22 cellular contexts compared by ENCODE assay signal in the genomic region with DNA sequence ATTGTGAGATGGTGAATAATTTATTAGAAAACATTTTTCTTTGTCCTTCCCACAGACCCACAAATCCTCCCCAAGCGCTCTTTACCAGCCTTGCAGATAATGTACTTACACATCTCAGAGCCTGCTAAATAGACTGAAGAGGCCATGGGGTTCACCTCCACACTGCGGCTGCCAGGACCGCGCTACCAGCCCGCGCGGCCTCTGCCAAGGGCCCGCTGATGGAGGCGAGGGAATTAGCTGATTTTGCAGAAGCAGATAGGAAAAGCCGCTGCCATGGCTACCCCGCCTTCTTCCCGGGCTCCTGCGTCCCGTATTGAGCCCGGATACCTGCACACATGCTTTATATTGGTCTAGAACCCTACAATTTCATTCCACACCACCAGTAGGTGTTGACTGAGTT.
DNase-seq lines count a peak whose midpoint lies in the region; TF ChIP-seq lines count a peak whose summit lies in the region.
"Had no signal": no experiment of that assay in that cellular context is flagged by ENCODE, and none has a peak within 500 bp of the region (broad histone marks: within the 10 kb centered on the region; RNA-seq: fewer than 3 reads in every experiment).

No MANE protein-coding gene starts in this region.

- no peaks in the 10 kb centered on the region for H4K20me1 ChIP-seq in smooth muscle cell (ENCODE audit: low read depth)

- H3K9ac ChIP-seq in iPS-20b (ENCODE audit: low read depth, low read length) (peak overlapping the region; percentile 7; the same call in 1 of the 2 replicates), smooth muscle cell (ENCODE audit: low read depth) (no peak overlapping the region)

- H2AFZ ChIP-seq in smooth muscle cell (ENCODE audit: low read depth), result no peak overlapping the region
- H2AFZ ChIP-seq: PC-9 had no signal

- WGBS in smooth muscle cell (ENCODE audit: low lambda C conversion rate), result 57% methylated on average over 15 of the region's 15 CpGs
- WGBS in adrenal gland, 4 donors, result 21 to 35% (median 28%) methylated on average over 14 to 15 of the region's 15 CpGs

- H3K4me1 Mint-ChIP-seq in mesothelial cell of epicardium, result no peaks in the 10 kb centered on the region
- H3K4me1 Mint-ChIP-seq: stimulated activated naive CD8-positive, alpha-beta T cell treated with anti-CD3 and anti-CD28 coated beads, Interleukin-15, amount 100 ng/mL, for 72 hours had no signal

- in situ Hi-C loops in brain microvascular endothelial cell (cut with HindIII; ENCODE audit: low pct_ligation_motif_present, low sequenced_read_pairs), result no loop called here

- H3K36me3 ChIP-seq in brain microvascular endothelial cell (replicated peaks) (no peaks in the 10 kb centered on the region), iPS-20b (ENCODE audit: insufficient read depth, low read depth, low read length) (no peaks in the 10 kb centered on the region), smooth muscle cell (ENCODE audit: low read depth) (no peaks in the 10 kb centered on the region), adrenal gland (replicated peaks in 1 of 2) (no peaks in the 10 kb centered on the region)
- H3K36me3 ChIP-seq: BE2C, ovary, SJSA1, upper lobe of right lung had no signal

- H3K27me3 ChIP-seq in brain microvascular endothelial cell (replicated peaks) (peaks cover 27% of the 10 kb centered on the region), iPS-20b (ENCODE audit: insufficient read depth, low read length) (peaks cover 68% of the 10 kb centered on the region), smooth muscle cell (ENCODE audit: low read depth) (peaks cover 64% of the 10 kb centered on the region), adrenal gland (peaks cover 30% of the 10 kb centered on the region)
- H3K27me3 ChIP-seq: ovary had no signal

- H3K79me2 ChIP-seq in smooth muscle cell (ENCODE audit: low read depth), result no peaks in the 10 kb centered on the region

- peak; percentile 22 to 57 for DNase-seq in NCI-H524 (lab: John Stamatoyannopoulos, UW)
- no peak for DNase-seq in NCI-H524 treated with DMSO at 0.1 percent for 48 hours (lab: John Stamatoyannopoulos, UW)
- DNase-seq in brain microvascular endothelial cell, result no peak
- no peak for DNase-seq in smooth muscle cell (lab: John Stamatoyannopoulos, UW; ENCODE audit: unreplicated experiment)
- no peak for DNase-seq in DMS153 treated with DMSO at 0.1 percent for 48 hours (lab: John Stamatoyannopoulos, UW; ENCODE audit: unreplicated experiment)
- DNase-seq in mesothelial cell of epicardium (ENCODE audit: low spot score in 2 of 2, unreplicated experiment in 2 of 2), result no peak
- no peak for DNase-seq in adrenal gland
- DNase-seq: activated CD4-positive, CD25-positive, alpha-beta regulatory T cell; activated CD8-positive, alpha-beta T cell treated with anti-CD3 and anti-CD28 coated beads for 36 hours; activated naive CD4-positive, alpha-beta T cell treated with Interleukin-2 at 50 U/mL for 16 hours; activated T-cell treated with anti-CD3 and anti-CD28 coated beads, Interleukin-2, amount 50 U/mL, for 1 hour; aorta; BE2C; Calu3; IMR-90; NCI-H1436; ovary; PC-9; stimulated activated naive CD8-positive, alpha-beta T cell treated with anti-CD3 and anti-CD28 coated beads, Interleukin-15, amount 100 ng/mL, for 72 hours; upper lobe of right lung had no signal

- TF ChIP-seq CTCF in brain microvascular endothelial cell (IDR thresholded peaks at IDR 0.05; ENCODE audit: low read depth, low read length, missing control alignments), result no peak
- TF ChIP-seq CTCF in smooth muscle cell (IDR thresholded peaks at IDR 0.05; ENCODE audit: borderline replicate concordance, insufficient read depth, poor library complexity, severe bottlenecking), result no peak
- TF ChIP-seq CTCF in mesothelial cell of epicardium (IDR thresholded peaks at IDR 0.05; ENCODE audit: unreplicated experiment), result no peak
- TF ChIP-seq CTCF in adrenal gland (IDR thresholded peaks at IDR 0.05), result no peak

- H3K9me3 Mint-ChIP-seq in mesothelial cell of epicardium, result peaks cover 7% of the 10 kb centered on the region

- H3K4me3 Mint-ChIP-seq in mesothelial cell of epicardium, result no peak overlapping the region
- H3K4me3 Mint-ChIP-seq: activated CD8-positive, alpha-beta T cell treated with anti-CD3 and anti-CD28 coated beads for 36 hours had no signal

- no peak for TF ChIP-seq POLR2A in adrenal gland (IDR thresholded peaks at IDR 0.05)

- intact Hi-C loops in adrenal gland (cut with DNase I), result no loop called here

- no peak overlapping the region for H3K27ac Mint-ChIP-seq in mesothelial cell of epicardium
- H3K27ac Mint-ChIP-seq: activated CD8-positive, alpha-beta T cell treated with anti-CD3 and anti-CD28 coated beads for 36 hours; stimulated activated naive CD8-positive, alpha-beta T cell treated with anti-CD3 and anti-CD28 coated beads, Interleukin-15, amount 100 ng/mL, for 72 hours had no signal

- H3K4me1 ChIP-seq in iPS-20b (ENCODE audit: insufficient read depth, low read length) (peaks cover 6% of the 10 kb centered on the region; the same call in 1 of the 2 replicates), smooth muscle cell (ENCODE audit: low read depth) (no peaks in the 10 kb centered on the region), adrenal gland (replicated peaks in 1 of 2) (no peaks in the 10 kb centered on the region)
- H3K4me1 ChIP-seq: BE2C, SJSA1, upper lobe of right lung had no signal

- H3K4me3 ChIP-seq in brain microvascular endothelial cell (ENCODE audit: low read depth, low read length) (peak overlapping the region; percentile 46), iPS-20b (ENCODE audit: low read length) (peak overlapping the region; percentile 77), smooth muscle cell (peak overlapping the region; percentile 26), adrenal gland (no peak overlapping the region)
- H3K4me3 ChIP-seq: ovary, PC-9, SJSA1, upper lobe of right lung had no signal

- H3F3A ChIP-seq in smooth muscle cell (ENCODE audit: low read depth), result no peaks in the 10 kb centered on the region

- H3K27me3 Mint-ChIP-seq in mesothelial cell of epicardium (ENCODE audit: low read depth), result peaks cover 66% of the 10 kb centered on the region

- H3K36me3 Mint-ChIP-seq in mesothelial cell of epicardium, result no peaks in the 10 kb centered on the region

- H3K27ac ChIP-seq in brain microvascular endothelial cell (no peak overlapping the region), iPS-20b (ENCODE audit: low read length) (no peak overlapping the region), smooth muscle cell (ENCODE audit: low read depth) (no peak overlapping the region), adrenal gland (no peak overlapping the region)
- H3K27ac ChIP-seq: ovary, PC-9, SJSA1, upper lobe of right lung had no signal

- H3K9me3 ChIP-seq in iPS-20b (ENCODE audit: insufficient read depth, low read depth, low read length), result no peaks in the 10 kb centered on the region
- peaks cover 3% of the 10 kb centered on the region for H3K9me3 ChIP-seq in smooth muscle cell (replicated peaks; ENCODE audit: low read depth)
- peaks cover 0 to 5% (median 0%) of the 10 kb centered on the region in 3 donors for H3K9me3 ChIP-seq in adrenal gland (replicated peaks in 1 of 3)
- H3K9me3 ChIP-seq: BE2C, upper lobe of right lung had no signal

- peak overlapping the region; percentile 69 for H3K4me2 ChIP-seq in smooth muscle cell
- H3K4me2 ChIP-seq: PC-9 had no signal

Comparison
In these comparisons a context has a peak if more than half of its experiments do, and no peak if none do; other contexts are left out.
1. DNase-seq: peak in NCI-H524 (2 of 2); none in NCI-H524 treated with DMSO at 0.1 percent for 48 hours (single experiment), brain microvascular endothelial cell (single experiment), smooth muscle cell (single experiment), DMS153 treated with DMSO at 0.1 percent for 48 hours (single experiment), mesothelial cell of epicardium (0 of 2) and adrenal gland (0 of 7).
2. H3K4me3 ChIP-seq: peak in brain microvascular endothelial cell (single experiment), iPS-20b (single experiment) and smooth muscle cell (single experiment); none in adrenal gland (0 of 4).